ENCODE assay signal across 18 cellular contexts in genomic region chrX:23887918-23888317, GRCh38. TPM values are rescaled to one million over a fixed set of nuclear protein-coding genes. Genes with fewer than 3 reads are reported as not detected.
DNase-seq lines count a peak whose midpoint lies in the region; ATAC-seq, FAIRE-seq and TF ChIP-seq lines count a peak whose summit lies in the region.
"Had no signal": no experiment of that assay in that cellular context is flagged by ENCODE, and none has a peak within 500 bp of the region (broad histone marks: within the 10 kb centered on the region; RNA-seq: fewer than 3 reads in every experiment).

No MANE protein-coding gene starts in this region.

- H3K4me3 ChIP-seq in colonic mucosa (no peak overlapping the region), transverse colon (no peak overlapping the region)
- H3K4me3 ChIP-seq: BLaER1 had no signal

- H3K27me3 Mint-ChIP-seq in nephron (ENCODE audit: low read depth) = no peaks in the 10 kb centered on the region
- no peaks in the 10 kb centered on the region for H3K27me3 Mint-ChIP-seq in activated naive CD8-positive, alpha-beta T cell treated with anti-CD3 and anti-CD28 coated beads for 36 hours

- H3K9me3 Mint-ChIP-seq in nephron = no peaks in the 10 kb centered on the region
- no peaks in the 10 kb centered on the region for H3K9me3 Mint-ChIP-seq in activated naive CD4-positive, alpha-beta T cell treated with anti-CD3 and anti-CD28 coated beads, Interleukin-2, amount 50 U/mL, for 72 hours
- H3K9me3 Mint-ChIP-seq in activated naive CD8-positive, alpha-beta T cell treated with anti-CD3 and anti-CD28 coated beads for 36 hours = no peaks in the 10 kb centered on the region
- H3K9me3 Mint-ChIP-seq: CD8-positive, alpha-beta memory T cell had no signal

- TF ChIP-seq CTCF in colonic mucosa (IDR thresholded peaks at IDR 0.05) (no peak), nephron (IDR thresholded peaks at IDR 0.05; ENCODE audit: unreplicated experiment in 3 of 3) (no peak), transverse colon (IDR thresholded peaks at IDR 0.05) (no peak)

- H3K27ac ChIP-seq in colonic mucosa (peak overlapping the region; percentile 50), transverse colon (peak overlapping the region; percentile 32 to 71 (median 60))
- H3K27ac ChIP-seq: BLaER1 had no signal

- H3K36me3 Mint-ChIP-seq in nephron (ENCODE audit: low read depth) = peaks cover 26% of the 10 kb centered on the region
- no peaks in the 10 kb centered on the region for H3K36me3 Mint-ChIP-seq in activated naive CD4-positive, alpha-beta T cell treated with anti-CD3 and anti-CD28 coated beads, Interleukin-2, amount 50 U/mL, for 72 hours
- H3K36me3 Mint-ChIP-seq in activated naive CD8-positive, alpha-beta T cell treated with anti-CD3 and anti-CD28 coated beads for 36 hours = peaks cover 7% of the 10 kb centered on the region
- H3K36me3 Mint-ChIP-seq: CD8-positive, alpha-beta memory T cell had no signal

- DNase-seq in GM12892 (ENCODE audit: insufficient read length) = no peak
- no peak for DNase-seq in colonic mucosa
- DNase-seq in transverse colon = no peak
- no peak for DNase-seq in activated naive CD4-positive, alpha-beta T cell treated with anti-CD3 and anti-CD28 coated beads, Interleukin-2, amount 50 U/mL, for 72 hours (ENCODE audit: low spot score in 2 of 2)
- DNase-seq in activated naive CD8-positive, alpha-beta T cell treated with anti-CD3 and anti-CD28 coated beads for 36 hours = no peak
- DNase-seq: CD8-positive, alpha-beta memory T cell; DMS79; KBM-7; NCI-H1694 treated with DMSO at 0.1 percent for 48 hours; NCI-H510A; NCI-H748 treated with DMSO at 0.1 percent for 48 hours; OCI-M1; SHP77 treated with DMSO at 0.1 percent for 48 hours had no signal

- FAIRE-seq in GM12892 (lab: Jason Lieb, UNC) = peak; percentile 24

- no peak overlapping the region for H3K4me3 Mint-ChIP-seq in nephron
- no peak overlapping the region for H3K4me3 Mint-ChIP-seq in activated naive CD8-positive, alpha-beta T cell treated with anti-CD3 and anti-CD28 coated beads for 36 hours
- H3K4me3 Mint-ChIP-seq: CD8-positive, alpha-beta memory T cell had no signal

- in situ Hi-C loops in transverse colon (cut with MboI; ENCODE audit: low pct_ligation_motif_present in 1 of 4, low pct_unique_long_range_greater_than_20kb in 1 of 4, low sequenced_read_pairs in 3 of 4) = loop anchor here in 1 of 4 donors (25.0 kb wide), 1 partner anchor 101 kb away; the partner anchor contains the start of gene SAT1

- H3K4me1 Mint-ChIP-seq in nephron = peaks cover 26% of the 10 kb centered on the region
- peaks cover 11% of the 10 kb centered on the region for H3K4me1 Mint-ChIP-seq in activated naive CD8-positive, alpha-beta T cell treated with anti-CD3 and anti-CD28 coated beads for 36 hours

- TF ChIP-seq POLR2A in GM12892 (IDR thresholded peaks at IDR 0.05; ENCODE audit: low read depth, low read length) = no peak
- TF ChIP-seq POLR2A in transverse colon (IDR thresholded peaks at IDR 0.05) = no peak

- H3K9ac ChIP-seq in colonic mucosa (ENCODE audit: low read depth in 2 of 2, low read length in 2 of 2) = no peak overlapping the region
- H3K9ac ChIP-seq: BLaER1 had no signal

- H3K27ac Mint-ChIP-seq in nephron = peak overlapping the region; percentile 34 to 63 (median 37)
- no peak overlapping the region for H3K27ac Mint-ChIP-seq in activated naive CD4-positive, alpha-beta T cell treated with anti-CD3 and anti-CD28 coated beads, Interleukin-2, amount 50 U/mL, for 72 hours
- no peak overlapping the region for H3K27ac Mint-ChIP-seq in activated naive CD8-positive, alpha-beta T cell treated with anti-CD3 and anti-CD28 coated beads for 36 hours
- H3K27ac Mint-ChIP-seq: CD8-positive, alpha-beta memory T cell had no signal

- intact Hi-C loops in colonic mucosa (cut with DNase I) = no loop called here
- intact Hi-C loops in transverse colon (cut with DNase I; ENCODE audit: low total_unique reads) = no loop called here

- no peaks in the 10 kb centered on the region for H3K36me3 ChIP-seq in colonic mucosa
- no peaks in the 10 kb centered on the region for H3K36me3 ChIP-seq in transverse colon
- H3K36me3 ChIP-seq: BLaER1 had no signal

- H3K27me3 ChIP-seq in colonic mucosa (no peaks in the 10 kb centered on the region), transverse colon (no peaks in the 10 kb centered on the region)
- H3K27me3 ChIP-seq: BLaER1 had no signal

- TF ChIP-seq EP300 in transverse colon (IDR thresholded peaks at IDR 0.05; ENCODE audit: low read depth) = no peak

- 40 to 74% methylated on average over 1 to 4 of the region's 4 CpGs for WGBS in transverse colon (ENCODE audit: low coverage in 1 of 2), 2 donors

- no peaks in the 10 kb centered on the region for H3K4me1 ChIP-seq in colonic mucosa
- H3K4me1 ChIP-seq in transverse colon = peaks cover 0 to 25% (median 8%) of the 10 kb centered on the region in 4 donors
- H3K4me1 ChIP-seq: BLaER1 had no signal

- H3K9me3 ChIP-seq in colonic mucosa = no peaks in the 10 kb centered on the region
- no peaks in the 10 kb centered on the region for H3K9me3 ChIP-seq in transverse colon
- H3K9me3 ChIP-seq: BLaER1 had no signal

- no peak for ATAC-seq in activated naive CD4-positive, alpha-beta T cell treated with anti-CD3 and anti-CD28 coated beads, Interleukin-2, amount 50 U/mL, for 72 hours
- ATAC-seq in HG03097 (IDR thresholded peaks at IDR 0.05; ENCODE audit: low FRiP score, unreplicated experiment) = no peak

RNA-seq across cellular contexts. Expression of gene APOO, which starts 19.8 kb away (rescaled TPM):
- 25.0 TPM for polyA plus RNA-seq in GM12892 (2012; ENCODE audit: missing spikeins)
- total RNA-seq in colonic mucosa (10 to 100 TPM; 36.3 to 38.9 TPM), transverse colon (10 to 100 TPM in 2 of 4 donors, 1 to 10 TPM in 1, not detected in 1; 10.0 to 24.5 (median 15.6) TPM)
- total RNA-seq in activated naive CD4-positive, alpha-beta T cell treated with anti-CD3 and anti-CD28 coated beads, Interleukin-2, amount 50 U/mL, for 72 hours = 10 to 100 TPM; 20.6 to 28.4 TPM
- 10 to 100 TPM; 31.7 to 38.5 TPM for total RNA-seq in activated naive CD8-positive, alpha-beta T cell treated with anti-CD3 and anti-CD28 coated beads for 36 hours

RNA-seq across cellular contexts. Expression of gene CXorf58, which starts 19.9 kb away (rescaled TPM):
- not detected for polyA plus RNA-seq in GM12892 (2012; ENCODE audit: missing spikeins)
- total RNA-seq in colonic mucosa (not detected), transverse colon (under 1 TPM in 1 of 4 donors, not detected in 3; 0.27 TPM)
- total RNA-seq in activated naive CD4-positive, alpha-beta T cell treated with anti-CD3 and anti-CD28 coated beads, Interleukin-2, amount 50 U/mL, for 72 hours = under 1 TPM in 1 of 2 donors, not detected in 1; 0.37 TPM
- total RNA-seq in activated naive CD8-positive, alpha-beta T cell treated with anti-CD3 and anti-CD28 coated beads for 36 hours = under 1 TPM in 1 of 2 experiments, not detected in 1; 0.24 TPM
- total RNA-seq: A673, RPMI7951 had no signal

Comparison
In these comparisons a context has a peak if more than half of its experiments do, and no peak if none do; other contexts are left out.
1. H3K27ac Mint-ChIP-seq: peak in nephron (3 of 3); none in activated naive CD4-positive, alpha-beta T cell treated with anti-CD3 and anti-CD28 coated beads, Interleukin-2, amount 50 U/mL, for 72 hours (0 of 2) and activated naive CD8-positive, alpha-beta T cell treated with anti-CD3 and anti-CD28 coated beads for 36 hours (single experiment).